ENCODE assay signal across 33 cellular contexts in the genomic region with DNA sequence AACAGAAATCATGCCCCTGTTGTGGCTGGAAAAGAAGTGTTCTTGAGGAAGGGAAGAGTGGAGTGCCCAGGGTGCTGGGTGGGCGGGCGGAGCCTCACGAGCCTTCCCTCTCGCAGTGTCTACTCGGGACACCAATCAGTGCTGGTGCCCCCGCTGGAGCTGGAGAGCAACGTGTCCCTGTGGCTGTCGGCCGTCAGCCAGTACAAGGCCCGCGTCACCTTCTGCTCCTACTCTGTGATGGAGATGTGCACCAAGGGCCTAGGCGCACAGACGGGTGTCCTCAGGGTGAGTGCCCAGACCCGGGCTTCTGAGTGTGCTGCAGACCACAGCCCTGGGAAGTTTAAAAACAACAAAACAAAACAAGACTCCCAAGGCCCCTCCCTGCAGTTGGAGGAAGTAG. TPM values are rescaled to one million over a fixed set of nuclear protein-coding genes. Genes with fewer than 3 reads are reported as not detected.
DNase-seq lines count a peak whose midpoint lies in the region; ATAC-seq and TF ChIP-seq lines count a peak whose summit lies in the region.
"Had no signal": no experiment of that assay in that cellular context is flagged by ENCODE, and none has a peak within 500 bp of the region (broad histone marks: within the 10 kb centered on the region; RNA-seq: fewer than 3 reads in every experiment).

No MANE protein-coding gene starts in this region.

- no peaks in the 10 kb centered on the region for H3K27me3 ChIP-seq in uterus
- H3K27me3 ChIP-seq: adrenal gland, esophagus squamous epithelium, heart right ventricle, pancreas had no signal

- no peak overlapping the region for H3K4me3 ChIP-seq in uterus
- H3K4me3 ChIP-seq: A549, adrenal gland, esophagus squamous epithelium, heart right ventricle, pancreas, PC-9, smooth muscle cell, thoracic aorta had no signal

- intact Hi-C loops in sciatic nerve (cut with DNase I) (no loop called here), uterus (cut with DNase I; ENCODE audit: low total_unique reads) (no loop called here)

- peaks cover 66% of the 10 kb centered on the region for H3K36me3 ChIP-seq in KOPT-K1 (ENCODE audit: insufficient read depth, low read length)
- no peaks in the 10 kb centered on the region for H3K36me3 ChIP-seq in uterus

- H3K4me1 ChIP-seq in uterus = no peaks in the 10 kb centered on the region
- H3K4me1 ChIP-seq: A549, esophagus squamous epithelium, pancreas had no signal

- DNase-seq in activated effector memory CD4-positive, alpha-beta T cell treated with anti-CD3 and anti-CD28 coated beads, Interleukin-2, amount 50 U/mL, for 16 hours = peak; percentile 59
- no peak for DNase-seq in activated effector memory CD4-positive, alpha-beta T cell treated with Interleukin-2 at 50 U/mL for 16 hours
- no peak for DNase-seq in immature natural killer cell
- peak; percentile 49 for DNase-seq in sciatic nerve (ENCODE audit: low spot score)
- DNase-seq in uterus = no peak
- DNase-seq in NCI-H2107 treated with DMSO at 0.1 percent for 48 hours (lab: John Stamatoyannopoulos, UW; ENCODE audit: unreplicated experiment) = no peak
- DNase-seq: activated CD4-positive, alpha-beta T cell treated with anti-CD3 and anti-CD28 coated beads for 4 hours; AML-193; dermis blood vessel endothelial cell; DMS153; esophagus squamous epithelium; foreskin melanocyte; heart right ventricle; KG1; mammary epithelial cell; NCI-H1417 treated with DMSO at 0.1 percent for 48 hours; NCI-H2029 treated with DMSO at 0.1 percent for 48 hours; NCI-H226; NCI-H69; nephron progenitor cell; PC-9; retina; stimulated activated CD4-positive, alpha-beta T cell treated with anti-CD3 and anti-CD28 coated beads, Interleukin-1b, Interleukin-23, amount 100 ng/mL, for 48 hours had no signal

- ATAC-seq in sciatic nerve (no peak), GM18511 (IDR thresholded peaks at IDR 0.05; ENCODE audit: unreplicated experiment) (no peak)
- ATAC-seq: A549, heart right ventricle, pancreas had no signal

- no peaks in the 10 kb centered on the region for H3K9me3 Mint-ChIP-seq in immature natural killer cell
- H3K9me3 Mint-ChIP-seq: central memory CD8-positive, alpha-beta T cell; nephron progenitor cell; stimulated activated naive CD8-positive, alpha-beta T cell treated with anti-CD3 and anti-CD28 coated beads, Interleukin-15, Interleukin-2, amounts not matched to agents 100 ng/mL and 50 ng/mL, for 24 hours; T-helper 2 cell treated with Interferon-gamma antibody and Interleukin-4, amounts not matched to agents 5 μg/mL and 100 μg/mL, for 36 hours had no signal

- H3K4me3 Mint-ChIP-seq in immature natural killer cell = no peak overlapping the region
- H3K4me3 Mint-ChIP-seq: central memory CD8-positive, alpha-beta T cell; nephron progenitor cell; stimulated activated naive CD8-positive, alpha-beta T cell treated with anti-CD3 and anti-CD28 coated beads, Interleukin-15, Interleukin-2, amounts not matched to agents 100 ng/mL and 50 ng/mL, for 24 hours; T-helper 2 cell treated with Interferon-gamma antibody and Interleukin-4, amounts not matched to agents 5 μg/mL and 100 μg/mL, for 36 hours had no signal

- H3K4me1 Mint-ChIP-seq in immature natural killer cell = peaks cover 58 to 70% of the 10 kb centered on the region in 2 donors

- no peak for TF ChIP-seq CTCF in uterus (IDR thresholded peaks at IDR 0.05)

- H3K36me3 Mint-ChIP-seq in immature natural killer cell = peaks cover 43 to 70% (median 68%) of the 10 kb centered on the region in 3 donors

- H3K9me3 ChIP-seq in KOPT-K1 (ENCODE audit: insufficient read depth, low read length, poor library complexity, severe bottlenecking) = no peaks in the 10 kb centered on the region
- H3K9me3 ChIP-seq in uterus = no peaks in the 10 kb centered on the region
- H3K9me3 ChIP-seq: A549, adrenal gland, esophagus squamous epithelium, heart right ventricle, pancreas, thoracic aorta had no signal

- H3K27me3 Mint-ChIP-seq in immature natural killer cell (ENCODE audit: low read depth in 3 of 3) = peaks cover 4 to 23% (median 5%) of the 10 kb centered on the region in 3 donors
- H3K27me3 Mint-ChIP-seq: central memory CD8-positive, alpha-beta T cell; stimulated activated naive CD8-positive, alpha-beta T cell treated with anti-CD3 and anti-CD28 coated beads, Interleukin-15, Interleukin-2, amounts not matched to agents 100 ng/mL and 50 ng/mL, for 24 hours had no signal

- H3K27ac ChIP-seq in KOPT-K1 (ENCODE audit: low read depth, low read length, poor library complexity, severe bottlenecking) (peak overlapping the region; percentile 93), uterus (no peak overlapping the region)
- H3K27ac ChIP-seq: A549, adrenal gland, esophagus squamous epithelium, pancreas, PC-9, thoracic aorta had no signal

- no peak for TF ChIP-seq POLR2A in uterus (IDR thresholded peaks at IDR 0.05)

- peak overlapping the region in 5 of 6 donors; percentile 16 to 85 (median 77) for H3K27ac Mint-ChIP-seq in immature natural killer cell
- H3K27ac Mint-ChIP-seq: nephron progenitor cell; stimulated activated naive CD8-positive, alpha-beta T cell treated with anti-CD3 and anti-CD28 coated beads, Interleukin-15, Interleukin-2, amounts not matched to agents 100 ng/mL and 50 ng/mL, for 24 hours; T-helper 2 cell treated with Interferon-gamma antibody and Interleukin-4, amounts not matched to agents 5 μg/mL and 100 μg/mL, for 36 hours had no signal

RNA-seq across cellular contexts. Expression of a gene that starts 47.4 kb away (rescaled TPM):
- 100 to 1,000 TPM in 1 of 3 donors, 10 to 100 TPM in 2; 12.6 to 138 (median 67.6) TPM for polyA plus RNA-seq in immature natural killer cell
- total RNA-seq in sciatic nerve (1,180 TPM), uterus (10 to 100 TPM in 1 of 4 donors, 1 to 10 TPM in 1, not detected in 2; 1.8 to 18.2 TPM)
- total RNA-seq: dermis blood vessel endothelial cell, PC-9, smooth muscle cell had no signal
- polyA plus RNA-seq: A549, smooth muscle cell had no signal

Comparison
In these comparisons a context has a peak if more than half of its experiments do, and no peak if none do; other contexts are left out.
1. DNase-seq: peak in activated effector memory CD4-positive, alpha-beta T cell treated with anti-CD3 and anti-CD28 coated beads, Interleukin-2, amount 50 U/mL, for 16 hours (single experiment) and sciatic nerve (single experiment); none in activated effector memory CD4-positive, alpha-beta T cell treated with Interleukin-2 at 50 U/mL for 16 hours (single experiment), immature natural killer cell (0 of 3), uterus (0 of 2) and NCI-H2107 treated with DMSO at 0.1 percent for 48 hours (single experiment).
2. RNA of a gene that starts 47.4 kb away (total RNA-seq): 1,180 TPM in sciatic nerve (single experiment); 1.8 to 18.2 TPM in uterus; every median in the first group is over 10 times any median in the second.